ENCODE assay signal across 9 cellular contexts in genomic region chr5:783047-783446, GRCh38. TPM values are rescaled to one million over a fixed set of nuclear protein-coding genes. Genes with fewer than 3 reads are reported as not detected.
DNase-seq lines count a peak whose midpoint lies in the region; ATAC-seq and TF ChIP-seq lines count a peak whose summit lies in the region.
"Not testable (repeated sequence)": the region's sequence is repeated elsewhere in the genome, so short reads cannot be mapped to it uniquely, and the experiment has no call there.
"Had no signal": no experiment of that assay in that cellular context is flagged by ENCODE, and none has a peak within 500 bp of the region (broad histone marks: within the 10 kb centered on the region; RNA-seq: fewer than 3 reads in every experiment).

No MANE protein-coding gene starts in this region.

- DNase-seq in DND-41 (peak; percentile 43), right cardiac atrium (peak; percentile 86 to 92 (median 86)), natural killer cell (peak; percentile 25), ureter (ENCODE audit: low spot score) (peak; percentile 74)
- not testable (repeated sequence) for DNase-seq in SK-N-MC (ENCODE audit: low read depth, low spot score)
- peak in 1 of 3 donors; percentile 21 for DNase-seq in effector memory CD4-positive, alpha-beta T cell
- peak; percentile 17 for DNase-seq in stimulated activated CD4-positive, alpha-beta T cell treated with anti-CD3 and anti-CD28 coated beads, Interleukin-1b, Interleukin-23, amount 100 ng/mL, for 48 hours

- H3K27me3 ChIP-seq in DND-41 (ENCODE audit: insufficient read depth, low read length, poor library complexity): peaks cover 12% of the 10 kb centered on the region
- H3K27me3 ChIP-seq in effector memory CD4-positive, alpha-beta T cell (replicated peaks; ENCODE audit: control insufficient read depth, insufficient read depth, low read length, poor library complexity, severe bottlenecking); right cardiac atrium (ENCODE audit: control insufficient read depth, insufficient read depth): not testable (repeated sequence)

- not testable (repeated sequence) for H3K9me3 Mint-ChIP-seq in activated T-helper 17 cell treated with anti-CD3 and anti-CD28 coated beads, Interleukin-2, amount 50 U/mL, for 72 hours; natural killer cell

- not testable (repeated sequence) for H3K27me3 Mint-ChIP-seq in activated T-helper 17 cell treated with anti-CD3 and anti-CD28 coated beads, Interleukin-2, amount 50 U/mL, for 72 hours; natural killer cell (ENCODE audit: low read depth in 2 of 2)

- intact Hi-C loops in right cardiac atrium (cut with DNase I): loop anchor here in 1 of 4 donors (10.0 kb wide), 1 partner anchor 88 kb away; the partner anchor contains the start of gene TPPP
- intact Hi-C loops in natural killer cell (cut with micrococcal nuclease): not testable (repeated sequence)

- H3K4me3 ChIP-seq in DND-41 (ENCODE audit: low read depth in 1 of 2, low read length in 2 of 2): not testable (repeated sequence)
- peak overlapping the region; percentile 53 for H3K4me3 ChIP-seq in SK-N-MC
- peak overlapping the region; percentile 35 for H3K4me3 ChIP-seq in effector memory CD4-positive, alpha-beta T cell (ENCODE audit: insufficient read depth, low read depth, low read length, poor library complexity, severe bottlenecking)
- H3K4me3 ChIP-seq in right cardiac atrium (ENCODE audit: low read length): peak overlapping the region; percentile 35

- under 1% methylated on average over 22 of the region's 22 CpGs for WGBS in right cardiac atrium

- H3K4me3 Mint-ChIP-seq in activated T-helper 17 cell treated with anti-CD3 and anti-CD28 coated beads, Interleukin-2, amount 50 U/mL, for 72 hours; natural killer cell: not testable (repeated sequence)

- not testable (repeated sequence) for H2AFZ ChIP-seq in DND-41 (ENCODE audit: low read depth, low read length)

- ATAC-seq in DND-41 (ENCODE audit: insufficient read depth, low read depth): peak; percentile 65
- peak; percentile 39 for ATAC-seq in activated T-helper 17 cell treated with anti-CD3 and anti-CD28 coated beads, Interleukin-2, amount 50 U/mL, for 72 hours (replicated peaks)
- peak; percentile 79 for ATAC-seq in right cardiac atrium
- peak; percentile 34 to 42 (median 41) for ATAC-seq in natural killer cell

- not testable (repeated sequence) for H3K4me2 ChIP-seq in DND-41 (ENCODE audit: insufficient read depth, low read length)

- H3K9me3 ChIP-seq in DND-41 (ENCODE audit: insufficient read depth, low read length, severe bottlenecking); SK-N-MC (ENCODE audit: low read depth, low read length); effector memory CD4-positive, alpha-beta T cell (ENCODE audit: control insufficient read depth, low read length); right cardiac atrium (ENCODE audit: control insufficient read depth, low read length): not testable (repeated sequence)

- H3K36me3 Mint-ChIP-seq in activated T-helper 17 cell treated with anti-CD3 and anti-CD28 coated beads, Interleukin-2, amount 50 U/mL, for 72 hours (ENCODE audit: low read depth); natural killer cell: not testable (repeated sequence)

- not testable (repeated sequence) for H4K20me1 ChIP-seq in DND-41 (ENCODE audit: insufficient read depth, low read length)

- H3K4me1 ChIP-seq in DND-41 (ENCODE audit: insufficient read depth, low read length); effector memory CD4-positive, alpha-beta T cell (ENCODE audit: control insufficient read depth, insufficient read depth, low read length, poor library complexity, severe bottlenecking); right cardiac atrium (ENCODE audit: control insufficient read depth, insufficient read depth, low read length): not testable (repeated sequence)

- H3K27ac Mint-ChIP-seq in activated T-helper 17 cell treated with anti-CD3 and anti-CD28 coated beads, Interleukin-2, amount 50 U/mL, for 72 hours; natural killer cell: not testable (repeated sequence)

- H3K9ac ChIP-seq in DND-41 (ENCODE audit: low read depth, low read length); SK-N-MC (ENCODE audit: insufficient read length): not testable (repeated sequence)

- H3K27ac ChIP-seq in DND-41 (ENCODE audit: low read length); SK-N-MC; effector memory CD4-positive, alpha-beta T cell (ENCODE audit: insufficient read depth, low read length, poor library complexity, severe bottlenecking); right cardiac atrium (ENCODE audit: low read length): not testable (repeated sequence)

- H3K4me1 Mint-ChIP-seq in activated T-helper 17 cell treated with anti-CD3 and anti-CD28 coated beads, Interleukin-2, amount 50 U/mL, for 72 hours: not testable (repeated sequence)
- peaks cover 0 to 15% of the 10 kb centered on the region in 2 donors for H3K4me1 Mint-ChIP-seq in natural killer cell

- not testable (repeated sequence) for H3K36me3 ChIP-seq in DND-41 (ENCODE audit: insufficient read depth, low read length); SK-N-MC (ENCODE audit: insufficient read depth, low read length); effector memory CD4-positive, alpha-beta T cell (ENCODE audit: control insufficient read depth, insufficient read depth, low read length)

- not testable (repeated sequence) for H3K79me2 ChIP-seq in DND-41 (ENCODE audit: insufficient read depth, low read length)

- TF ChIP-seq CTCF in DND-41 (IDR thresholded peaks at IDR 0.05; ENCODE audit: borderline replicate concordance, extremely low read depth, low read length, poor library complexity, severe bottlenecking); natural killer cell (IDR thresholded peaks at IDR 0.05): not testable (repeated sequence)

RNA-seq across cellular contexts. Expression of gene ZDHHC11B, which starts 1.5 kb away (rescaled TPM):
- 1 to 10 TPM in 1 of 2 donors, under 1 TPM in 1; 0.30 to 7.0 TPM for total RNA-seq in activated T-helper 17 cell treated with anti-CD3 and anti-CD28 coated beads, Interleukin-2, amount 50 U/mL, for 72 hours
- total RNA-seq in right cardiac atrium (10 to 100 TPM; 17.0 to 49.2 (median 24.1) TPM), natural killer cell (1 to 10 TPM in 2 of 3 donors, under 1 TPM in 1; 0.85 to 7.3 (median 2.2) TPM), ureter (15.6 TPM)
- 6.6 TPM for polyA plus RNA-seq in right cardiac atrium
- total RNA-seq: osteoblast had no signal
